Comparison of ENCODE assay signal across 19 cellular contexts in genomic region chr9:76159288-76159926, GRCh38.
DNase-seq lines count a peak whose midpoint lies in the region; ATAC-seq and TF ChIP-seq lines count a peak whose summit lies in the region.
"Had no signal": no experiment of that assay in that cellular context is flagged by ENCODE, and none has a peak within 500 bp of the region (broad histone marks: within the 10 kb centered on the region; RNA-seq: fewer than 3 reads in every experiment).

No MANE protein-coding gene starts in this region.

- H3K36me3 ChIP-seq in kidney epithelial cell (ENCODE audit: control insufficient read depth, insufficient read depth, low read length): no peaks in the 10 kb centered on the region
- peaks cover 39% of the 10 kb centered on the region for H3K36me3 ChIP-seq in lower lobe of right lung
- H3K36me3 ChIP-seq in upper lobe of right lung: peaks cover 30% of the 10 kb centered on the region
- H3K36me3 ChIP-seq: BLaER1 treated with 17β-estradiol and CSF1 and Interleukin-3, amounts not matched to agents 10 nM and 100 nM had no signal

- TF ChIP-seq CTCF in kidney epithelial cell (IDR thresholded peaks at IDR 0.05; ENCODE audit: insufficient read depth, low read length, poor library complexity, severe bottlenecking): no peak
- TF ChIP-seq CTCF in lower lobe of right lung (IDR thresholded peaks at IDR 0.05): no peak
- TF ChIP-seq CTCF in upper lobe of right lung (IDR thresholded peaks at IDR 0.05): no peak

- no peak overlapping the region for H3K27ac ChIP-seq in lower lobe of right lung
- H3K27ac ChIP-seq in upper lobe of right lung: no peak overlapping the region
- H3K27ac ChIP-seq: 22Rv1; BLaER1 treated with 17β-estradiol and CSF1 and Interleukin-3, amounts not matched to agents 10 nM and 100 nM; HL-60 had no signal

- POLR2A ChIA-PET in HEK293T (lab: Yijun Ruan, JAX): no interaction called here

- CTCF ChIA-PET in HEK293T (lab: Yijun Ruan, JAX): no interaction called here

- DNase-seq in DMS53 (lab: John Stamatoyannopoulos, UW): peak; percentile 24
- no peak for DNase-seq in DMS53 treated with DMSO at 0.1 percent for 48 hours (lab: John Stamatoyannopoulos, UW; ENCODE audit: unreplicated experiment)
- peak; percentile 28 for DNase-seq in kidney epithelial cell (ENCODE audit: low read depth)
- no peak for DNase-seq in lower lobe of right lung
- no peak for DNase-seq in upper lobe of right lung
- DNase-seq in HEK293T (ENCODE audit: extremely low spot score): no peak
- DNase-seq: Calu3; CD4-positive, CD25-positive, alpha-beta regulatory T cell; DMS 273 treated with DMSO at 0.1 percent for 48 hours; DMS79 treated with DMSO at 0.1 percent for 48 hours; EL; Kasumi-1; KBM-7 had no signal

- H3K4me1 ChIP-seq in lower lobe of right lung: peaks cover 8% of the 10 kb centered on the region
- H3K4me1 ChIP-seq in upper lobe of right lung: peaks cover 9% of the 10 kb centered on the region

- no peaks in the 10 kb centered on the region for H3K9me3 ChIP-seq in lower lobe of right lung
- H3K9me3 ChIP-seq in upper lobe of right lung: no peaks in the 10 kb centered on the region
- H3K9me3 ChIP-seq: BLaER1 treated with 17β-estradiol and CSF1 and Interleukin-3, amounts not matched to agents 10 nM and 100 nM had no signal

- H3K4me3 ChIP-seq in kidney epithelial cell (ENCODE audit: low read depth, low read length) (no peak overlapping the region), lower lobe of right lung (no peak overlapping the region), upper lobe of right lung (no peak overlapping the region)
- H3K4me3 ChIP-seq: BLaER1 treated with 17β-estradiol and CSF1 and Interleukin-3, amounts not matched to agents 10 nM and 100 nM had no signal

- intact Hi-C loops in lower lobe of right lung (cut with DNase I): no loop called here
- intact Hi-C loops in upper lobe of right lung (cut with DNase I): no loop called here

- ATAC-seq in lower lobe of right lung (peak; percentile 23 to 39), upper lobe of right lung (peak; percentile 23), GM19395 (IDR thresholded peaks at IDR 0.05; ENCODE audit: unreplicated experiment) (no peak), HG03565 (IDR thresholded peaks at IDR 0.05; ENCODE audit: unreplicated experiment) (no peak)
- ATAC-seq: HCT116 had no signal

- no peaks in the 10 kb centered on the region for H3K27me3 ChIP-seq in kidney epithelial cell (ENCODE audit: control insufficient read depth, insufficient read depth, low read length)
- H3K27me3 ChIP-seq in lower lobe of right lung (ENCODE audit: low read depth): no peaks in the 10 kb centered on the region
- no peaks in the 10 kb centered on the region for H3K27me3 ChIP-seq in upper lobe of right lung
- H3K27me3 ChIP-seq: BLaER1 treated with 17β-estradiol and CSF1 and Interleukin-3, amounts not matched to agents 10 nM and 100 nM had no signal

TF ChIP-seq in HEK293T, 16 proteins besides CTCF, POLR2A, EP300 and RAD21:
- TF ChIP-seq HDGF (IDR thresholded peaks at IDR 0.05; ENCODE audit: borderline replicate concordance) (no peak), L3MBTL2 (conservative IDR thresholded peaks at IDR 0.05) (no peak), NFRKB (IDR thresholded peaks at IDR 0.05) (no peak)

Comparison
In these comparisons a context has a peak if more than half of its experiments do, and no peak if none do; other contexts are left out.
1. DNase-seq: peak in DMS53 (single experiment) and kidney epithelial cell (single experiment); none in DMS53 treated with DMSO at 0.1 percent for 48 hours (single experiment), lower lobe of right lung (single experiment), upper lobe of right lung (single experiment) and HEK293T (single experiment).
2. ATAC-seq: peak in lower lobe of right lung (2 of 2) and upper lobe of right lung (single experiment); none in GM19395 (single experiment) and HG03565 (single experiment).